1 cellular context compared by ENCODE assay signal in genomic region chr22:45197606-45198462, GRCh38.
TF ChIP-seq lines count a peak whose summit lies in the region.

No MANE protein-coding gene starts in this region.

TF ChIP-seq in IMR-90, 13 proteins besides CTCF, POLR2A, EP300 and RAD21:
- no peak for TF ChIP-seq SMC3 (IDR thresholded peaks at IDR 0.05; ENCODE audit: low read depth, low read length)
- no peak for TF ChIP-seq CHD1 (IDR thresholded peaks at IDR 0.05; ENCODE audit: low read depth, low read length)
- TF ChIP-seq MAFK (IDR thresholded peaks at IDR 0.05; ENCODE audit: low read depth, low read length): no peak
- TF ChIP-seq MXI1 (IDR thresholded peaks at IDR 0.05; ENCODE audit: borderline replicate concordance, low read depth, low read length): no peak
- no peak for TF ChIP-seq FOS (IDR thresholded peaks at IDR 0.05; ENCODE audit: low read depth, low read length)
- no peak for TF ChIP-seq NFE2L2 (IDR thresholded peaks at IDR 0.05; ENCODE audit: low read depth, low read length)
- no peak for TF ChIP-seq RFX5 (IDR thresholded peaks at IDR 0.05; ENCODE audit: low read depth, low read length)
- TF ChIP-seq CEBPB (IDR thresholded peaks at IDR 0.05; ENCODE audit: low read depth, low read length): no peak
- no peak for TF ChIP-seq MAZ (IDR thresholded peaks at IDR 0.05; ENCODE audit: borderline replicate concordance, low read depth, low read length)
- no peak for TF ChIP-seq RCOR1 (IDR thresholded peaks at IDR 0.05; ENCODE audit: insufficient replicate concordance, low read length)
- TF ChIP-seq BHLHE40 (IDR thresholded peaks at IDR 0.05; ENCODE audit: low read depth, low read length): no peak
- TF ChIP-seq ELK1 (IDR thresholded peaks at IDR 0.05; ENCODE audit: borderline replicate concordance, low read depth, low read length): no peak
- no peak for TF ChIP-seq USF2 (IDR thresholded peaks at IDR 0.05; ENCODE audit: low read depth, low read length)
